Comparison of ENCODE assay signal across 22 cellular contexts in the genomic region with DNA sequence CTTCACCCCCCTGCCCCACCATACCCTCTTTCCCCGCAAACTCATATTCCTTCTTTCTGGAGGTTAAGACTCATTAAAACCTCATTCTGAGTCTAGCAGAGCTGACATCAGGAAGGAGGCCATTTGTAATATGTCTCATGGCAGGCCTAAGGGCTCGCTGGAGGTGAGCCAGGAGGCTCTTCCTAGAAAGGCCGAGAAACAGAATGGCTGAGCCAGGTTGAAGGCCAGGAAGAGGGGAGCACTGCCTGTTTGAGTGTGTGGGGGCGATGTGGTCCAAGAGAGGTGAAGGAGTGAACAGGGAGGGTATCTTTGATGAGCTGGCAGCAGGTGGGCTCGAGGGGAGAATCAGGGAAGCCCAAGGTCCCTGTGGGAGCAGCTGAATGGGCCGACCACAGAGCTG.
A peak's percentile ranks its signal among the peaks of the same experiment; 100 is the strongest.
DNase-seq lines count a peak whose midpoint lies in the region; ATAC-seq and TF ChIP-seq lines count a peak whose summit lies in the region.
"Had no signal": no experiment of that assay in that cellular context is flagged by ENCODE, and none has a peak within 500 bp of the region (broad histone marks: within the 10 kb centered on the region; RNA-seq: fewer than 3 reads in every experiment).

No MANE protein-coding gene starts in this region.

- ATAC-seq in GM18858 (IDR thresholded peaks at IDR 0.05; ENCODE audit: unreplicated experiment): no peak
- ATAC-seq: HCT116; left colon; naive thymus-derived CD8-positive, alpha-beta T cell; upper lobe of right lung had no signal

- DNase-seq in DMS 273 (lab: John Stamatoyannopoulos, UW; ENCODE audit: unreplicated experiment) (peak; percentile 6), DMS 273 treated with DMSO at 0.1 percent for 48 hours (lab: John Stamatoyannopoulos, UW) (no peak), EL (peak; percentile 23), RPMI7951 (ENCODE audit: low read depth) (peak; percentile 71), fibroblast of the aortic adventitia (ENCODE audit: low read depth) (peak; percentile 19)
- DNase-seq in stimulated activated CD4-positive, alpha-beta T cell treated with anti-CD3 and anti-CD28 coated beads, Interleukin-1b, Interleukin-23, amount 100 ng/mL, for 48 hours: no peak
- no peak for DNase-seq in stimulated activated CD8-positive, alpha-beta memory T cell treated with anti-CD3 and anti-CD28 coated beads, Interleukin-4, amount 100 ng/mL, for 48 hours
- DNase-seq: activated B cell treated with CpG ODN at 0.5 μM for 24 hours; activated naive CD4-positive, alpha-beta T cell treated with Interleukin-2 at 50 U/mL for 16 hours; adrenal gland; brain microvascular endothelial cell; C1 segment of cervical spinal cord; Caco-2; DMS79; hippocampal formation; left colon; naive thymus-derived CD8-positive, alpha-beta T cell; NCI-H1694; stimulated activated naive CD4-positive, alpha-beta T cell; upper lobe of right lung had no signal

- TF ChIP-seq CTCF in fibroblast of the aortic adventitia (IDR thresholded peaks at IDR 0.05; ENCODE audit: insufficient read depth, low read length): no peak

- no peak overlapping the region for H3K4me3 ChIP-seq in fibroblast of the aortic adventitia (ENCODE audit: low read depth, low read length)
- H3K4me3 ChIP-seq: adrenal gland, upper lobe of right lung had no signal

Comparison
In these comparisons a context has a peak if more than half of its experiments do, and no peak if none do; other contexts are left out.
1. DNase-seq: peak in DMS 273 (single experiment), EL (single experiment), RPMI7951 (single experiment) and fibroblast of the aortic adventitia (single experiment); none in DMS 273 treated with DMSO at 0.1 percent for 48 hours (single experiment), stimulated activated CD4-positive, alpha-beta T cell treated with anti-CD3 and anti-CD28 coated beads, Interleukin-1b, Interleukin-23, amount 100 ng/mL, for 48 hours (single experiment) and stimulated activated CD8-positive, alpha-beta memory T cell treated with anti-CD3 and anti-CD28 coated beads, Interleukin-4, amount 100 ng/mL, for 48 hours (single experiment).